In genomic region chr19:35155441-35155840, GRCh38 we compare ENCODE assay signal across 9 cellular contexts. TPM values are rescaled to one million over a fixed set of nuclear protein-coding genes. Genes with fewer than 3 reads are reported as not detected.
A peak's percentile ranks its signal among the peaks of the same experiment; 100 is the strongest.
DNase-seq lines count a peak whose midpoint lies in the region; ATAC-seq and TF ChIP-seq lines count a peak whose summit lies in the region.
"Had no signal": no experiment of that assay in that cellular context is flagged by ENCODE, and none has a peak within 500 bp of the region (broad histone marks: within the 10 kb centered on the region; RNA-seq: fewer than 3 reads in every experiment).

No MANE protein-coding gene starts in this region.

- peak overlapping the region; percentile 80 for H3K4me3 ChIP-seq in WERI-Rb-1 (ENCODE audit: low read depth, low read length)
- H3K4me3 ChIP-seq in esophagus (ENCODE audit: low read depth in 1 of 2, low read length in 2 of 2) = peak overlapping the region; percentile 66 to 80
- peak overlapping the region; percentile 62 for H3K4me3 ChIP-seq in retinal pigment epithelial cell (ENCODE audit: low read length)

- peaks cover 0 to 6% of the 10 kb centered on the region in 2 donors for H3K4me1 ChIP-seq in esophagus (ENCODE audit: control insufficient read depth in 2 of 2, insufficient read depth in 2 of 2, low read length in 1 of 2)

- H3K27ac ChIP-seq in WERI-Rb-1 = no peak overlapping the region
- H3K27ac ChIP-seq in esophagus (ENCODE audit: low read depth in 2 of 2, low read length in 1 of 2) = peak overlapping the region; percentile 47 to 77

- H3K9me3 ChIP-seq in WERI-Rb-1 (ENCODE audit: severe bottlenecking) (no peaks in the 10 kb centered on the region), esophagus (ENCODE audit: control insufficient read depth in 2 of 2, insufficient read depth in 1 of 2, low read depth in 1 of 2, low read length in 1 of 2) (peaks cover 0 to 2% of the 10 kb centered on the region in 2 donors)

- peak; percentile 42 for ATAC-seq in GM21529 (IDR thresholded peaks at IDR 0.05; ENCODE audit: unreplicated experiment)

- TF ChIP-seq CTCF in WERI-Rb-1 (IDR thresholded peaks at IDR 0.05; ENCODE audit: low read depth, low read length) (no peak), retinal pigment epithelial cell (conservative IDR thresholded peaks at IDR 0.05; ENCODE audit: low read depth, low read length) (no peak)

- 17 to 19% methylated on average over 16 to 17 of the region's 17 CpGs for WGBS in esophagus, 2 donors

- DNase-seq in WERI-Rb-1 (no peak), retinal pigment epithelial cell (ENCODE audit: low read depth) (no peak), NCI-H446 treated with DMSO at 0.1 percent for 48 hours (lab: John Stamatoyannopoulos, UW) (no peak), H4 (ENCODE audit: low spot score) (no peak), mucosa of gallbladder (ENCODE audit: low spot score) (no peak), GF-D8 (lab: John Stamatoyannopoulos, UW) (no peak)

- no peaks in the 10 kb centered on the region for H3K27me3 ChIP-seq in WERI-Rb-1 (ENCODE audit: insufficient read depth, low read depth, severe bottlenecking)
- no peaks in the 10 kb centered on the region for H3K27me3 ChIP-seq in esophagus (ENCODE audit: control insufficient read depth in 1 of 2, insufficient read depth in 2 of 2, low read length in 2 of 2)

- peaks cover 17% of the 10 kb centered on the region for H3K36me3 ChIP-seq in WERI-Rb-1
- H3K36me3 ChIP-seq in esophagus (ENCODE audit: control insufficient read depth in 2 of 2, insufficient read depth in 2 of 2, low read length in 1 of 2) = peaks cover 0 to 3% of the 10 kb centered on the region in 2 donors

RNA-seq across cellular contexts. Expression of gene FXYD5, which starts 0.9 kb away (rescaled TPM):
- polyA plus RNA-seq in esophagus = 10 to 100 TPM; 33.5 to 94.9 TPM
- total RNA-seq in H4 (2014; rRNA removed; shearing (Covaris generic)) = 173 and 209 TPM in 2 replicates
- 88.4 TPM for total RNA-seq in mucosa of gallbladder

RNA-seq across cellular contexts. Expression of gene FXYD7, which starts 12.4 kb away (rescaled TPM):
- polyA plus RNA-seq in esophagus = under 1 TPM; 0.09 to 0.14 TPM
- total RNA-seq in H4 (2014; rRNA removed; shearing (Covaris generic)) = 0.14 TPM in 1 of 2 replicates, not detected in the other
- total RNA-seq in mucosa of gallbladder = not detected

RNA-seq across cellular contexts. Expression of gene FXYD1, which starts 16.8 kb away (rescaled TPM):
- 10 to 100 TPM; 13.2 to 21.4 TPM for polyA plus RNA-seq in esophagus
- total RNA-seq in H4 (2014; rRNA removed; shearing (Covaris generic)) = not detected in 2 replicates
- total RNA-seq in mucosa of gallbladder = 94.0 TPM
- total RNA-seq: T-helper 1 cell treated with Interleukin-12 subunit alpha and Interleukin-12 subunit beta and Interleukin-4 antibody, amounts not matched to agents 30 ng/mL and 1 ng/mL, for 36 hours had no signal

RNA-seq across cellular contexts. Expression of gene LGI4, which starts 20.6 kb away (rescaled TPM):
- 1 to 10 TPM; 6.5 to 10.0 TPM for polyA plus RNA-seq in esophagus
- not detected in 2 replicates for total RNA-seq in H4 (2014; rRNA removed; shearing (Covaris generic))
- total RNA-seq in mucosa of gallbladder = 8.9 TPM

RNA-seq across cellular contexts. Expression of gene FXYD3, which starts 39.8 kb away (rescaled TPM):
- polyA plus RNA-seq in esophagus = 100 to 1,000 TPM; 630 to 697 TPM
- not detected in 2 replicates for total RNA-seq in H4 (2014; rRNA removed; shearing (Covaris generic))
- total RNA-seq in mucosa of gallbladder = 139 TPM
- total RNA-seq: T-helper 1 cell treated with Interleukin-12 subunit alpha and Interleukin-12 subunit beta and Interleukin-4 antibody, amounts not matched to agents 30 ng/mL and 1 ng/mL, for 36 hours had no signal

Comparison
In these comparisons a context has a peak if more than half of its experiments do, and no peak if none do; other contexts are left out.
1. RNA of gene FXYD1, which starts 16.8 kb away (total RNA-seq): 94.0 TPM in mucosa of gallbladder (single experiment); not detected in H4; every median in the first group is over 10 times any median in the second.
2. Peak in every context shown above with its lines, with median percentiles within 50 percentile points of each other: H3K4me3 ChIP-seq.